7 cellular contexts compared by ENCODE assay signal in genomic region chr9:38201844-38202243, GRCh38.
"Had no signal": no experiment of that assay in that cellular context is flagged by ENCODE, and none has a peak within 500 bp of the region (broad histone marks: within the 10 kb centered on the region; RNA-seq: fewer than 3 reads in every experiment).

No MANE protein-coding gene starts in this region.

- H3K4me3 ChIP-seq: GM23338, K562 had no signal

- ATAC-seq: K562 had no signal

- DNase-seq: H9, HCEC 1CT, HFFc6, IMR-90, KG1 had no signal

- H3K27ac Mint-ChIP-seq: GM23338, H9, HFFc6 had no signal

- H3K4me3 Mint-ChIP-seq: GM23338, H9, HFFc6 had no signal

- H3K9me3 Mint-ChIP-seq: HFFc6 had no signal
